22 cellular contexts compared by ENCODE assay signal in genomic region chr11:18594999-18595749, GRCh38. TPM values are rescaled to one million over a fixed set of nuclear protein-coding genes. Genes with fewer than 3 reads are reported as not detected.
DNase-seq lines count a peak whose midpoint lies in the region; ATAC-seq and TF ChIP-seq lines count a peak whose summit lies in the region.
"Had no signal": no experiment of that assay in that cellular context is flagged by ENCODE, and none has a peak within 500 bp of the region (broad histone marks: within the 10 kb centered on the region; RNA-seq: fewer than 3 reads in every experiment).

No MANE protein-coding gene starts in this region.

- no peak for TF ChIP-seq POLR2A in suprapubic skin (IDR thresholded peaks at IDR 0.05)

- peaks cover 31% of the 10 kb centered on the region for H3K79me2 ChIP-seq in SK-N-SH (ENCODE audit: insufficient read depth)

- TF ChIP-seq RAD21 in SK-N-SH (IDR thresholded peaks at IDR 0.05; ENCODE audit: low read length), result no peak

- no peak overlapping the region for H3K4me2 ChIP-seq in SK-N-SH

- TF ChIP-seq EP300 in SK-N-SH (IDR thresholded peaks at IDR 0.05; ENCODE audit: borderline replicate concordance in 1 of 2, low read depth in 1 of 2, low read length in 1 of 2), result no peak
- no peak for TF ChIP-seq EP300 in suprapubic skin (IDR thresholded peaks at IDR 0.05)

- no peaks in the 10 kb centered on the region for H3K36me3 Mint-ChIP-seq in activated naive CD4-positive, alpha-beta T cell treated with anti-CD3 and anti-CD28 coated beads, Interleukin-2, amount 10 ng/mL, durations not matched to agents 7 days and 5 days
- H3K36me3 Mint-ChIP-seq in activated CD8-positive, alpha-beta T cell treated with anti-CD3 and anti-CD28 coated beads, Interleukin-2, amount 10 ng/mL, durations not matched to agents 7 days and 5 days (ENCODE audit: low read depth), result no peaks in the 10 kb centered on the region

- H3K27me3 ChIP-seq in SK-N-SH (ENCODE audit: insufficient read depth) (no peaks in the 10 kb centered on the region), foreskin keratinocyte (no peaks in the 10 kb centered on the region), suprapubic skin (no peaks in the 10 kb centered on the region)

- ATAC-seq in SK-N-SH treated with all-trans-retinoic acid at 6 μM for 48 hours, result no peak
- ATAC-seq in foreskin keratinocyte, result peak; percentile 92
- ATAC-seq in HG03139 (IDR thresholded peaks at IDR 0.05; ENCODE audit: unreplicated experiment), result no peak
- ATAC-seq in activated CD8-positive, alpha-beta T cell treated with anti-CD3 and anti-CD28 coated beads, Interleukin-2, amount 10 ng/mL, durations not matched to agents 7 days and 5 days, result no peak
- ATAC-seq: left lobe of liver had no signal

- H3K4me3 ChIP-seq in SK-N-SH (ENCODE audit: low read depth in 2 of 2, low read length in 1 of 2), result no peak overlapping the region
- H3K4me3 ChIP-seq in suprapubic skin, result no peak overlapping the region
- H3K4me3 ChIP-seq: prostate gland had no signal

- no peaks in the 10 kb centered on the region for H3K9me3 ChIP-seq in SK-N-SH
- H3K9me3 ChIP-seq in suprapubic skin, result no peaks in the 10 kb centered on the region
- H3K9me3 ChIP-seq: prostate gland had no signal

- H3K4me3 Mint-ChIP-seq in activated naive CD4-positive, alpha-beta T cell treated with anti-CD3 and anti-CD28 coated beads, Interleukin-2, amount 10 ng/mL, durations not matched to agents 7 days and 5 days, result no peak overlapping the region
- H3K4me3 Mint-ChIP-seq in activated CD8-positive, alpha-beta T cell treated with anti-CD3 and anti-CD28 coated beads, Interleukin-2, amount 10 ng/mL, durations not matched to agents 7 days and 5 days, result no peak overlapping the region
- H3K4me3 Mint-ChIP-seq: CD14-positive monocyte; T-helper 1 cell treated with Interleukin-12 subunit alpha and Interleukin-12 subunit beta and Interleukin-4 antibody, amounts not matched to agents 30 μg/mL and 1 μg/mL, for 36 hours had no signal

- peaks cover 9% of the 10 kb centered on the region for H3K4me1 Mint-ChIP-seq in activated naive CD4-positive, alpha-beta T cell treated with anti-CD3 and anti-CD28 coated beads, Interleukin-2, amount 10 ng/mL, durations not matched to agents 7 days and 5 days
- peaks cover 9% of the 10 kb centered on the region for H3K4me1 Mint-ChIP-seq in activated CD8-positive, alpha-beta T cell treated with anti-CD3 and anti-CD28 coated beads, Interleukin-2, amount 10 ng/mL, durations not matched to agents 7 days and 5 days (ENCODE audit: low read depth)

- CTCF ChIA-PET in SK-N-SH (lab: Yijun Ruan, JAX), result interaction anchor here (2.7 kb wide), 1 partner anchor 127 kb away, joined by 7 read pairs; no protein-coding TSS in a partner anchor
- CTCF ChIA-PET in activated naive CD4-positive, alpha-beta T cell treated with anti-CD3 and anti-CD28 coated beads, Interleukin-2, amount 10 ng/mL, durations not matched to agents 7 days and 5 days (lab: Charles Lee), result interaction anchor here (2.3 kb wide), 1 partner anchor 57 kb away, joined by 5 read pairs; no protein-coding TSS in a partner anchor
- CTCF ChIA-PET in activated CD8-positive, alpha-beta T cell treated with anti-CD3 and anti-CD28 coated beads, Interleukin-2, amount 10 ng/mL, durations not matched to agents 7 days and 5 days (lab: Charles Lee), result interaction anchor here (1.0 kb wide), 1 partner anchor 17 kb away, joined by 3 read pairs; no protein-coding TSS in a partner anchor

- no peaks in the 10 kb centered on the region for H3K9me3 Mint-ChIP-seq in activated naive CD4-positive, alpha-beta T cell treated with anti-CD3 and anti-CD28 coated beads, Interleukin-2, amount 10 ng/mL, durations not matched to agents 7 days and 5 days
- no peaks in the 10 kb centered on the region for H3K9me3 Mint-ChIP-seq in activated CD8-positive, alpha-beta T cell treated with anti-CD3 and anti-CD28 coated beads, Interleukin-2, amount 10 ng/mL, durations not matched to agents 7 days and 5 days (ENCODE audit: insufficient read depth)
- H3K9me3 Mint-ChIP-seq: CD14-positive monocyte; T-helper 1 cell treated with Interleukin-12 subunit alpha and Interleukin-12 subunit beta and Interleukin-4 antibody, amounts not matched to agents 30 μg/mL and 1 μg/mL, for 36 hours had no signal

- WGBS in SK-N-SH (ENCODE audit: low lambda C conversion rate), result 66% methylated on average over 4 of the region's 5 CpGs
- WGBS in suprapubic skin, result 14% methylated on average over 4 of the region's 5 CpGs

- POLR2A ChIA-PET in SK-N-SH (lab: Yijun Ruan, JAX), result no interaction called here
- POLR2A ChIA-PET in activated CD8-positive, alpha-beta T cell treated with anti-CD3 and anti-CD28 coated beads, Interleukin-2, amount 10 ng/mL, durations not matched to agents 7 days and 5 days (lab: Charles Lee), result no interaction called here

- H3K27ac Mint-ChIP-seq in activated naive CD4-positive, alpha-beta T cell treated with anti-CD3 and anti-CD28 coated beads, Interleukin-2, amount 10 ng/mL, durations not matched to agents 7 days and 5 days, result no peak overlapping the region
- no peak overlapping the region for H3K27ac Mint-ChIP-seq in activated CD8-positive, alpha-beta T cell treated with anti-CD3 and anti-CD28 coated beads, Interleukin-2, amount 10 ng/mL, durations not matched to agents 7 days and 5 days
- H3K27ac Mint-ChIP-seq: T-helper 1 cell treated with Interleukin-12 subunit alpha and Interleukin-12 subunit beta and Interleukin-4 antibody, amounts not matched to agents 30 μg/mL and 1 μg/mL, for 36 hours had no signal

- TF ChIP-seq CTCF in SK-N-SH (IDR thresholded peaks at IDR 0.05) (no peak), foreskin keratinocyte (conservative IDR thresholded peaks at IDR 0.05) (no peak), suprapubic skin (IDR thresholded peaks at IDR 0.05) (no peak)

- no peak overlapping the region for H3K9ac ChIP-seq in SK-N-SH

- no peak overlapping the region for H2AFZ ChIP-seq in SK-N-SH (ENCODE audit: low read depth)

- H3K4me1 ChIP-seq in SK-N-SH (ENCODE audit: control insufficient read depth in 1 of 2, insufficient read depth in 2 of 2, low read depth in 1 of 2, low read length in 1 of 2) (peaks cover 5 to 11% of the 10 kb centered on the region in 2 experiments; a peak in 2 of 4 replicates), foreskin keratinocyte (peaks cover 8% of the 10 kb centered on the region), suprapubic skin (peaks cover 30% of the 10 kb centered on the region)
- H3K4me1 ChIP-seq: prostate gland had no signal

- no peaks in the 10 kb centered on the region for H3K27me3 Mint-ChIP-seq in activated naive CD4-positive, alpha-beta T cell treated with anti-CD3 and anti-CD28 coated beads, Interleukin-2, amount 10 ng/mL, durations not matched to agents 7 days and 5 days
- peaks cover 2% of the 10 kb centered on the region for H3K27me3 Mint-ChIP-seq in activated CD8-positive, alpha-beta T cell treated with anti-CD3 and anti-CD28 coated beads, Interleukin-2, amount 10 ng/mL, durations not matched to agents 7 days and 5 days (ENCODE audit: low read depth)

- H3K36me3 ChIP-seq in SK-N-SH (replicated peaks in 1 of 2; ENCODE audit: control insufficient read depth in 1 of 2, insufficient read depth in 2 of 2, low read length in 1 of 2) (no peaks in the 10 kb centered on the region), suprapubic skin (peaks cover 9% of the 10 kb centered on the region)
- H3K36me3 ChIP-seq: prostate gland had no signal

- no peaks in the 10 kb centered on the region for H4K20me1 ChIP-seq in SK-N-SH (ENCODE audit: insufficient read depth)

- no peak overlapping the region for H3K27ac ChIP-seq in SK-N-SH (ENCODE audit: low read depth in 2 of 2, low read length in 1 of 2)
- peak overlapping the region; percentile 46 for H3K27ac ChIP-seq in foreskin keratinocyte
- H3K27ac ChIP-seq in suprapubic skin, result peak overlapping the region; percentile 59
- H3K27ac ChIP-seq: prostate gland had no signal

- DNase-seq in SK-N-SH (peak; percentile 23), astrocyte of the hippocampus (ENCODE audit: low read depth, low spot score) (peak; percentile 10), foreskin keratinocyte (peak; percentile 78 to 91), suprapubic skin (ENCODE audit: low spot score in 2 of 2) (no peak)
- DNase-seq in activated naive CD4-positive, alpha-beta T cell treated with anti-CD3 and anti-CD28 coated beads, Interleukin-2, amount 10 ng/mL, durations not matched to agents 7 days and 5 days, result no peak
- DNase-seq in activated CD8-positive, alpha-beta T cell treated with anti-CD3 and anti-CD28 coated beads, Interleukin-2, amount 10 ng/mL, durations not matched to agents 7 days and 5 days, result no peak
- DNase-seq: activated CD4-positive, alpha-beta T cell treated with anti-CD3 and anti-CD28 coated beads, Interleukin-2, amount 50 U/mL, for 48 hours; activated naive CD4-positive, alpha-beta T cell treated with anti-CD3 and anti-CD28 coated beads, Interleukin-2, amount 50 U/mL, for 16 hours; dermis blood vessel endothelial cell; DMS 273 treated with DMSO at 0.1 percent for 48 hours; GF-D8; NCI-H1048; NCI-H2081; NCI-H510A treated with DMSO at 0.1 percent for 48 hours; SIG-M5; stimulated activated CD4-positive, alpha-beta T cell treated with anti-CD3 and anti-CD28 coated beads, Interleukin-4, amount 100 ng/mL, for 4 hours had no signal

- H3F3A ChIP-seq in SK-N-SH (replicated peaks; ENCODE audit: insufficient read depth), result no peaks in the 10 kb centered on the region

- no peaks in the 10 kb centered on the region for H3K9me2 ChIP-seq in SK-N-SH

RNA-seq across cellular contexts. Expression of gene MISFA, which starts 4.4 kb away (rescaled TPM):
- polyA plus RNA-seq in SK-N-SH (2012; rRNA removed) (2.3 and 2.4 TPM in 2 replicates), foreskin keratinocyte (0.48 and 0.66 TPM in 2 replicates)
- 3.7 and 3.8 TPM in 2 replicates for polyA plus RNA-seq in SK-N-SH (2012; cell fraction: cytosol; rRNA removed)
- polyA plus RNA-seq in SK-N-SH (2012; cell fraction: nucleus; rRNA removed), result 1.3 and 1.5 TPM in 2 replicates
- total RNA-seq in foreskin keratinocyte (0.65 and 0.74 TPM in 2 replicates), suprapubic skin (1 to 10 TPM in 2 of 4 donors, not detected in 2; 2.7 to 5.1 TPM)
- total RNA-seq in activated CD8-positive, alpha-beta T cell treated with anti-CD3 and anti-CD28 coated beads, Interleukin-2, amount 10 ng/mL, durations not matched to agents 7 days and 5 days, result 1 to 10 TPM in 1 of 2 experiments, not detected in 1; 1.4 TPM
- polyA plus RNA-seq: CD14-positive monocyte had no signal

RNA-seq across cellular contexts. Expression of gene UEVLD, which starts 6.6 kb away (rescaled TPM):
- polyA plus RNA-seq in SK-N-SH (2012; rRNA removed) (8.9 and 13.5 TPM in 2 replicates), foreskin keratinocyte (9.0 and 9.1 TPM in 2 replicates)
- polyA plus RNA-seq in SK-N-SH (2012; cell fraction: cytosol; rRNA removed), result 15.1 and 15.4 TPM in 2 replicates
- polyA plus RNA-seq in SK-N-SH (2012; cell fraction: nucleus; rRNA removed), result 4.9 and 9.9 TPM in 2 replicates
- total RNA-seq in foreskin keratinocyte (22.9 and 29.1 TPM in 2 replicates), suprapubic skin (10 to 100 TPM; 24.1 to 46.1 (median 32.8) TPM)
- 10 to 100 TPM; 13.4 to 14.4 TPM for total RNA-seq in activated CD8-positive, alpha-beta T cell treated with anti-CD3 and anti-CD28 coated beads, Interleukin-2, amount 10 ng/mL, durations not matched to agents 7 days and 5 days

RNA-seq across cellular contexts. Expression of gene SPTY2D1, which starts 39.0 kb away (rescaled TPM):
- polyA plus RNA-seq in SK-N-SH (2012; rRNA removed) (5.3 and 8.6 TPM in 2 replicates), foreskin keratinocyte (3.7 and 4.1 TPM in 2 replicates)
- 7.3 and 7.4 TPM in 2 replicates for polyA plus RNA-seq in SK-N-SH (2012; cell fraction: cytosol; rRNA removed)
- 2.6 and 5.3 TPM in 2 replicates for polyA plus RNA-seq in SK-N-SH (2012; cell fraction: nucleus; rRNA removed)
- total RNA-seq in foreskin keratinocyte (18.3 and 19.6 TPM in 2 replicates), suprapubic skin (10 to 100 TPM; 17.6 to 31.4 (median 27.3) TPM)
- total RNA-seq in activated CD8-positive, alpha-beta T cell treated with anti-CD3 and anti-CD28 coated beads, Interleukin-2, amount 10 ng/mL, durations not matched to agents 7 days and 5 days, result 10 to 100 TPM; 25.7 to 26.0 TPM

Comparison
In these comparisons a context has a peak if more than half of its experiments do, and no peak if none do; other contexts are left out.
1. DNase-seq: peak in SK-N-SH (single experiment), astrocyte of the hippocampus (single experiment) and foreskin keratinocyte (2 of 2); none in suprapubic skin (0 of 2), activated naive CD4-positive, alpha-beta T cell treated with anti-CD3 and anti-CD28 coated beads, Interleukin-2, amount 10 ng/mL, durations not matched to agents 7 days and 5 days (single experiment) and activated CD8-positive, alpha-beta T cell treated with anti-CD3 and anti-CD28 coated beads, Interleukin-2, amount 10 ng/mL, durations not matched to agents 7 days and 5 days (single experiment).
2. H3K27ac ChIP-seq: peak in foreskin keratinocyte (single experiment) and suprapubic skin (single experiment); none in SK-N-SH (0 of 2).